Comparison of ENCODE assay signal across 26 cellular contexts in the genomic region with DNA sequence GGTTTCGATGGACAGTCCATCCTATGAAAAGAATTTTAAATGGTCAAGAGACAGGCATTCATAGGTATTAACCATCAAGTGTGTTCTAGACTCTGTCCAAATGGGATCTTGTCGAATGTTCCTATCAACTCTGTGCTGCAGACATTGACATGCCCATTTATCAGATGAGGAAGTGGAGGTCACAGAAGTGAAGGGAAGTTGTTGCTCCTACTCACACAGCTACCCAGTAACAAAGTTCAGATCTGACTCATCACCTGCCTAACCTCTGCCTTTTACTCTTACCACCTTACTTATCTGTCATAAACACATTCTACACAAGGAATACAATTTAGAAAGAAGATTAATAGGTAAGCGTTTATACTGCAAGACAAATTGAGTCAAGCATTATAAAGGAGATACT.
"Had no signal": no experiment of that assay in that cellular context is flagged by ENCODE, and none has a peak within 500 bp of the region (broad histone marks: within the 10 kb centered on the region; RNA-seq: fewer than 3 reads in every experiment).

No MANE protein-coding gene starts in this region.

- H3K4me1 Mint-ChIP-seq: endodermal cell; stimulated activated effector memory CD8-positive, alpha-beta T cell treated with anti-CD3 and anti-CD28 coated beads, Interleukin-12 subunit alpha, Interleukin-12 subunit beta, amount 100 ng/mL, for 72 hours had no signal

- H3K36me3 Mint-ChIP-seq: natural killer cell treated with Interleukin-12 subunit alpha and Interleukin-12 subunit beta and Interleukin-15 and Interleukin-18, amount 100 ng/mL, for 72 hours; stimulated activated effector memory CD8-positive, alpha-beta T cell treated with anti-CD3 and anti-CD28 coated beads, Interleukin-12 subunit alpha, Interleukin-12 subunit beta, amount 100 ng/mL, for 72 hours; type B pancreatic cell had no signal

- H3K9me3 ChIP-seq: pancreas, suprapubic skin, thyroid gland had no signal

- FAIRE-seq: endothelial cell of umbilical vein, pancreas, urothelium cell line had no signal

- H3K4me3 ChIP-seq: hepatocyte, lung, pancreas, smooth muscle cell, suprapubic skin, thyroid gland had no signal

- H3K4me2 ChIP-seq: hepatocyte, smooth muscle cell had no signal

- H3K4me1 ChIP-seq: foreskin keratinocyte, pancreas, suprapubic skin, thyroid gland had no signal

- H3K79me2 ChIP-seq: hepatocyte had no signal

- H3K27ac ChIP-seq: foreskin keratinocyte, hepatocyte, pancreas, suprapubic skin, thyroid gland had no signal

- H3K36me3 ChIP-seq: pancreas, suprapubic skin, thyroid gland had no signal

- H3K27me3 ChIP-seq: foreskin keratinocyte, hepatocyte, pancreas, suprapubic skin, thyroid gland had no signal

- H3K9me3 Mint-ChIP-seq: endodermal cell, type B pancreatic cell had no signal

- H3K27me3 Mint-ChIP-seq: natural killer cell treated with Interleukin-12 subunit alpha and Interleukin-12 subunit beta and Interleukin-15 and Interleukin-18, amount 100 ng/mL, for 72 hours had no signal

- H3K27ac Mint-ChIP-seq: endodermal cell; natural killer cell treated with Interleukin-12 subunit alpha and Interleukin-12 subunit beta and Interleukin-15 and Interleukin-18, amount 100 ng/mL, for 72 hours; progenitor cell of endocrine pancreas; stimulated activated effector memory CD8-positive, alpha-beta T cell treated with anti-CD3 and anti-CD28 coated beads, Interleukin-12 subunit alpha, Interleukin-12 subunit beta, amount 100 ng/mL, for 72 hours; type B pancreatic cell had no signal

- DNase-seq: effector CD4-positive, alpha-beta T cell; endodermal cell; erythroblast; foreskin keratinocyte; head of caudate nucleus; left colon; left ventricle myocardium superior; mesenchymal stem cell; midbrain; occipital lobe; pancreas; right cardiac atrium; stimulated activated CD4-positive, alpha-beta T cell treated with anti-CD3 and anti-CD28 coated beads, Interleukin-4, amount 100 ng/mL, for 1 hour; stimulated activated CD8-positive, alpha-beta memory T cell treated with anti-CD3 and anti-CD28 coated beads, Interleukin-4, amount 100 ng/mL, for 48 hours; stimulated activated naive CD8-positive, alpha-beta T cell treated with anti-CD3 and anti-CD28 coated beads, Interleukin-15, Interleukin-2, amounts not matched to agents 100 U/mL and 50 U/mL, for 24 hours; thyroid gland had no signal

- H2AFZ ChIP-seq: hepatocyte had no signal

- H3K4me3 Mint-ChIP-seq: endodermal cell; natural killer cell treated with Interleukin-12 subunit alpha and Interleukin-12 subunit beta and Interleukin-15 and Interleukin-18, amount 100 ng/mL, for 72 hours; stimulated activated effector memory CD8-positive, alpha-beta T cell treated with anti-CD3 and anti-CD28 coated beads, Interleukin-12 subunit alpha, Interleukin-12 subunit beta, amount 100 ng/mL, for 72 hours; type B pancreatic cell had no signal

- ATAC-seq: foreskin keratinocyte; left colon; left ventricle myocardium superior; natural killer cell treated with Interleukin-12 subunit alpha and Interleukin-12 subunit beta and Interleukin-15 and Interleukin-18, amount 100 ng/mL, for 72 hours; pancreas; right cardiac atrium; stimulated activated effector memory CD8-positive, alpha-beta T cell treated with anti-CD3 and anti-CD28 coated beads, Interleukin-12 subunit alpha, Interleukin-12 subunit beta, amount 100 ng/mL, for 72 hours; stimulated activated naive CD8-positive, alpha-beta T cell treated with anti-CD3 and anti-CD28 coated beads, Interleukin-15, Interleukin-2, amounts not matched to agents 100 U/mL and 50 U/mL, for 24 hours had no signal
